ENCODE assay signal across 8 cellular contexts in genomic region chr10:96043157-96043894, GRCh38.
DNase-seq lines count a peak whose midpoint lies in the region; ATAC-seq and TF ChIP-seq lines count a peak whose summit lies in the region.

Gene CCNJ, plus strand, starts transcription at chr10:96043583. Its CDS starts 811 bp downstream, at chr10:96044394.

- DNase-seq in AG09319 (ENCODE audit: extremely low read depth, low read depth) (peak; percentile 68), NCI-H446 (lab: John Stamatoyannopoulos, UW) (peak; percentile 15 to 82)
- peak; percentile 69 to 74 for DNase-seq in activated CD4-positive, alpha-beta T cell treated with anti-CD3 and anti-CD28 coated beads for 24 hours (ENCODE audit: low read depth in 2 of 2)
- DNase-seq in stimulated activated CD4-positive, alpha-beta T cell treated with anti-CD3 and anti-CD28 coated beads, Interleukin-1b, Interleukin-23, amount 100 ng/mL, for 1 hour (ENCODE audit: low read depth in 2 of 2) = peak; percentile 37 to 64

- TF ChIP-seq CTCF in AG09319 (IDR thresholded peaks at IDR 0.05; ENCODE audit: low read depth, low read length) = no peak; the same call in 1 of the 2 replicates

- peak within 1 kb of the TSS; percentile 14 for H3K27ac ChIP-seq in cingulate gyrus (ENCODE audit: low read depth, low read length)
- H3K27ac ChIP-seq in layer of hippocampus (ENCODE audit: low read depth, low read length) = peak within 1 kb of the TSS; percentile 47

- ATAC-seq in GM18909 (IDR thresholded peaks at IDR 0.05; ENCODE audit: poor library complexity, unreplicated experiment) (peak; percentile 90), HG03139 (IDR thresholded peaks at IDR 0.05; ENCODE audit: unreplicated experiment) (peak; percentile 90)

- H3K27me3 ChIP-seq in layer of hippocampus (ENCODE audit: control insufficient read depth, insufficient read depth, low read length) = no peaks in the 10 kb centered on the region

Comparison
In these comparisons a context has a peak if more than half of its experiments do, and no peak if none do; other contexts are left out.
1. Peak in every context shown above with its lines: DNase-seq, ATAC-seq and H3K27ac ChIP-seq.